1 cellular context compared by ENCODE assay signal in the genomic region with DNA sequence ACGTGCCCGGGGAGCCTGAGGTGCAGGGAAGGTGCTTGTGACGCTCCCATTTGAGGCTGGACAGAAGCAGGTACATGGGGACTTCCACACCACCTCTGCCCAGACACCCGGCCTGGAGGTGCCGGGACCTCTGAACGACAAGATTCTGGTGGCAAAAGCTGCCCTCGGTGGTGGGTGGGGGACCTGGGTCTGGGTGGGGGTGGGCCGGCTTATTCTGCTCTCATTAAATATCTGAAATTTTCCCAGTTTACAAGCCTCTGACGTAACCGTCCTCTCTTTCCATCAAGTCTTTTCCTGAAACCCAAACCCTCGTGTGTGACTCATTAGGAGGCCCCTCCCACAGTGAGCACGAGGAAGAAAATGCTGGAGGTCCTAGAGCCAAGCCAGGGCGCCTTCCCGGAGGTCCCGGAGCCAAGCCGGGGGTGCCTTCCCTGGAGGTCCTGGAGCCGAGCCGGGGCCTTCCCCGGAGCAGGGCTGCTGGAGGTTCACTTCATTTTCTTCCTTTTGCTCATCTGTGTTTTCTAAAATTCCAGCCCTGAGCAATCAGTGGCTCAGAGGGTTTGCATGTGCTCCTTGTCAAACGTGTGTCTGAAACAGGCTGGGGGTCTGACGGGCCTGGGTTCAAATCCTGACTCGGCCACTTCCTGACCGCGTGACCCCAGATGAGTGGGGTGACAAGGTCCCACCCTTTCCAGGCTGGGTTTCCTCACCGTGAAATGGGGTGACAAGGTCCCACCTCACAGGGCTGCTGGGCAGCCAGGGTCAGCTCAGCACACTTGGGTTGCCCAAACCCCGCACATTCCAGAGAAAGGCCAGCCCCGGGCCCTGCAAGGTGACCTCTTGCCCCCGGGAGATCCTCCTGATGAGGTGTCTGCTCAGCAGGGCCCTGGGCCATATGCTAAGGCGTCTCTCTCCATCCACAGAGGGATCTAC.
TF ChIP-seq lines count a peak whose summit lies in the region.

No MANE protein-coding gene starts in this region.

TF ChIP-seq in HepG2, 621 proteins besides CTCF, POLR2A, EP300 and RAD21:
- TF ChIP-seq ZNF264 (CRISPR knock-in tag; IDR thresholded peaks at IDR 0.05) (no peak), SIX1 (CRISPR knock-in tag; IDR thresholded peaks at IDR 0.05; ENCODE audit: borderline replicate concordance) (no peak), KAT2B (IDR thresholded peaks at IDR 0.05; ENCODE audit: borderline replicate concordance, low read depth, low read length) (no peak), AGO1 (IDR thresholded peaks at IDR 0.05; ENCODE audit: low read depth, low read length, poor library complexity, severe bottlenecking) (peak; percentile 55), ELF3 (CRISPR knock-in tag; IDR thresholded peaks at IDR 0.05) (no peak), BORCS8-MEF2B (CRISPR knock-in tag; IDR thresholded peaks at IDR 0.05) (no peak)
